8 cellular contexts compared by ENCODE assay signal in the genomic region with DNA sequence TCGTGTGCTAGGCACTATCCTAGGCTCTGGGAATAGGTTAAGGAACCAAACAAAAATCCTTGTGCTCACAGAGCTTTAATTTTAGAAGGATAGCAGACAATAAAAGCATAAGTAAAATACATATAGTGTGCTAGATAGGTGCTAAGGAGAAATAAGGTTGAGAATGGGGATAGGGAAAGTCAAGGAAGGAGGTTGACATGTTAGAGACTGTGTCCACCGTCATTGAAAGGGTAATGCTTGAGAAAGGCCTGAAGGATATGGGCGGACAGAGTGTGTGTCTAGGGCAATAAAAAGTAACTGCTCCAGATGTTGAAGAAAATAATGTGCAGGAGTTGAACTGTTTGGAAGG. TPM values are rescaled to one million over a fixed set of nuclear protein-coding genes. Genes with fewer than 3 reads are reported as not detected.
DNase-seq lines count a peak whose midpoint lies in the region; ATAC-seq and TF ChIP-seq lines count a peak whose summit lies in the region.

No MANE protein-coding gene starts in this region.

- H3K27me3 Mint-ChIP-seq in activated T-cell treated with anti-CD3 and anti-CD28 coated beads, Interleukin-2, amount 50 U/mL, for 72 hours (ENCODE audit: low read depth), result peaks cover 43% of the 10 kb centered on the region

- TF ChIP-seq POLR2A in tibial nerve (IDR thresholded peaks at IDR 0.05), result no peak

- H3K4me1 ChIP-seq in iPS-20b (ENCODE audit: insufficient read depth, low read length) (peaks cover 7% of the 10 kb centered on the region; the same call in 1 of the 2 replicates), tibial nerve (peaks cover 0 to 26% (median 2%) of the 10 kb centered on the region in 4 donors)

- no peaks in the 10 kb centered on the region for H3K9me3 Mint-ChIP-seq in activated T-cell treated with anti-CD3 and anti-CD28 coated beads, Interleukin-2, amount 50 U/mL, for 72 hours

- peak overlapping the region; percentile 82 for H3K27ac Mint-ChIP-seq in activated T-cell treated with anti-CD3 and anti-CD28 coated beads, Interleukin-2, amount 50 U/mL, for 72 hours

- TF ChIP-seq CTCF in WERI-Rb-1 (IDR thresholded peaks at IDR 0.05; ENCODE audit: low read depth, low read length) (no peak), tibial nerve (IDR thresholded peaks at IDR 0.05) (no peak)

- peaks cover 13% of the 10 kb centered on the region for H3K4me1 Mint-ChIP-seq in activated T-cell treated with anti-CD3 and anti-CD28 coated beads, Interleukin-2, amount 50 U/mL, for 72 hours (ENCODE audit: low read depth)

- TF ChIP-seq EP300 in tibial nerve (IDR thresholded peaks at IDR 0.05), result no peak

- H3K4me3 ChIP-seq in WERI-Rb-1 (ENCODE audit: low read depth, low read length), result peak overlapping the region; percentile 34
- H3K4me3 ChIP-seq in iPS-20b (ENCODE audit: low read length), result peak overlapping the region; percentile 69
- H3K4me3 ChIP-seq in tibial nerve, result peak overlapping the region; percentile 30 to 100 (median 79)

- H3K9me3 ChIP-seq in WERI-Rb-1 (ENCODE audit: severe bottlenecking), result peaks cover 8% of the 10 kb centered on the region
- H3K9me3 ChIP-seq in iPS-20b (ENCODE audit: insufficient read depth, low read depth, low read length), result no peaks in the 10 kb centered on the region
- no peaks in the 10 kb centered on the region for H3K9me3 ChIP-seq in tibial nerve

- peaks cover 0 to 1% of the 10 kb centered on the region in 2 donors for H3K36me3 Mint-ChIP-seq in activated T-cell treated with anti-CD3 and anti-CD28 coated beads, Interleukin-2, amount 50 U/mL, for 72 hours (ENCODE audit: insufficient read depth in 2 of 2)

- H3K36me3 ChIP-seq in WERI-Rb-1 (no peaks in the 10 kb centered on the region), iPS-20b (ENCODE audit: insufficient read depth, low read depth, low read length) (no peaks in the 10 kb centered on the region), tibial nerve (no peaks in the 10 kb centered on the region)

- peak overlapping the region; percentile 81 to 89 for H3K4me3 Mint-ChIP-seq in activated T-cell treated with anti-CD3 and anti-CD28 coated beads, Interleukin-2, amount 50 U/mL, for 72 hours

- no peak for ATAC-seq in activated T-cell treated with anti-CD3 and anti-CD28 coated beads, Interleukin-2, amount 50 U/mL, for 72 hours (replicated peaks in 1 of 2)
- no peak for ATAC-seq in HG02884 (IDR thresholded peaks at IDR 0.05; ENCODE audit: unreplicated experiment)

- no peaks in the 10 kb centered on the region for H3K27me3 ChIP-seq in WERI-Rb-1 (ENCODE audit: insufficient read depth, low read depth, severe bottlenecking)
- H3K27me3 ChIP-seq in iPS-20b (ENCODE audit: insufficient read depth, low read length), result peaks cover 49% of the 10 kb centered on the region
- peaks cover 0 to under 1% of the 10 kb centered on the region in 2 donors for H3K27me3 ChIP-seq in tibial nerve

- no peak overlapping the region for H3K9ac ChIP-seq in iPS-20b (ENCODE audit: low read depth, low read length)

- DNase-seq in activated T-cell treated with anti-CD3 and anti-CD28 coated beads, Interleukin-2, amount 50 U/mL, for 72 hours, result no peak
- DNase-seq in activated T-cell treated with anti-CD3 and anti-CD28 coated beads, Interleukin-2, amount 50 U/mL, for 48 hours, result no peak
- no peak for DNase-seq in WERI-Rb-1
- DNase-seq in tibial nerve (ENCODE audit: low spot score in 2 of 2), result no peak
- no peak for DNase-seq in HUDEP-2 (lab: John Stamatoyannopoulos, UW; ENCODE audit: unreplicated experiment in 76 of 76)
- DNase-seq in HCEC 1CT, result no peak

- no peak overlapping the region for H3K27ac ChIP-seq in WERI-Rb-1
- no peak overlapping the region for H3K27ac ChIP-seq in iPS-20b (ENCODE audit: low read length)
- peak overlapping the region; percentile 61 to 88 (median 84) for H3K27ac ChIP-seq in tibial nerve

- 22 to 25% methylated on average over 3 of the region's 3 CpGs for WGBS in tibial nerve, 2 donors

RNA-seq across cellular contexts. Expression of gene TDRD7, which starts 0.5 kb away (rescaled TPM):
- 10 to 100 TPM in 1 of 2 donors, 1 to 10 TPM in 1; 6.7 to 10.1 TPM for total RNA-seq in activated T-cell treated with anti-CD3 and anti-CD28 coated beads, Interleukin-2, amount 50 U/mL, for 72 hours
- total RNA-seq in tibial nerve, result 10 to 100 TPM in 3 of 4 donors, 1 to 10 TPM in 1; 9.6 to 18.4 (median 10.8) TPM

Comparison
In these comparisons a context has a peak if more than half of its experiments do, and no peak if none do; other contexts are left out.
1. H3K27ac ChIP-seq: peak in tibial nerve (4 of 4); none in WERI-Rb-1 (single experiment) and iPS-20b (single experiment).
2. Peak in every context shown above with its lines, with median percentiles within 50 percentile points of each other: H3K4me3 ChIP-seq.